1 cellular context compared by ENCODE assay signal in the genomic region with DNA sequence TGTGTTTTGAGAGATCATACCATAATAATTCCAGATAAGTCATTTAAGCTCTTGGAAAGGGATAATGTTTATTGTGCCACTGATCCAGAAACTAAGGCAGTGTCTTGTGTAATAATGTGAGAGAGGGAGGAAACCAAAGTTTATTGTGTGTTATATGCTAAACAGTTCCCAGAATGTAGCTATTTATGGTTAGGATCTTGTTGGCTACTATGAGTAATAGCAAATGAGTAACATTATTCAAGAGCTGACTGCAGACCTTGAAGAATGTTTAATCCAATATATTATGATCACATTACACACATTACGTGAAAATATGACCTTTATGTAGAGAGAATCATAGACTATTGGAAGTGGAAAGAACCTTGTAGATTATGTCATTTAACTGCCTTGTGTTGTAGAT.
TF ChIP-seq lines count a peak whose summit lies in the region.

No MANE protein-coding gene starts in this region.

TF ChIP-seq in H1, 55 proteins besides CTCF, POLR2A, EP300 and RAD21:
- TF ChIP-seq CBX8 (IDR thresholded peaks at IDR 0.05; ENCODE audit: borderline replicate concordance, low read depth, low read length): no peak
- no peak for TF ChIP-seq EGR1 (IDR thresholded peaks at IDR 0.05; ENCODE audit: borderline replicate concordance, low read depth, low read length)
- TF ChIP-seq CBX5 (IDR thresholded peaks at IDR 0.05; ENCODE audit: low read depth, low read length): no peak
- TF ChIP-seq SIX5 (IDR thresholded peaks at IDR 0.05; ENCODE audit: low read depth, low read length): no peak
- TF ChIP-seq, protein P1, sequence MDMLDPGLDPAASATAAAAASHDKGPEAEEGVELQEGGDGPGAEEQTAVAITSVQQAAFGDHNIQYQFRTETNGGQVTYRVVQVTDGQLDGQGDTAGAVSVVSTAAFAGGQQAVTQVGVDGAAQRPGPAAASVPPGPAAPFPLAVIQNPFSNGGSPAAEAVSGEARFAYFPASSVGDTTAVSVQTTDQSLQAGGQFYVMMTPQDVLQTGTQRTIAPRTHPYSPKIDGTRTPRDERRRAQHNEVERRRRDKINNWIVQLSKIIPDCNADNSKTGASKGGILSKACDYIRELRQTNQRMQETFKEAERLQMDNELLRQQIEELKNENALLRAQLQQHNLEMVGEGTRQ (IDR thresholded peaks at IDR 0.05; ENCODE audit: low read length): no peak
- TF ChIP-seq BRCA1 (IDR thresholded peaks at IDR 0.05; ENCODE audit: low read depth, low read length): no peak
- TF ChIP-seq NANOG (IDR thresholded peaks at IDR 0.05; ENCODE audit: insufficient read depth, low read depth, low read length, poor library complexity, severe bottlenecking): no peak
- TF ChIP-seq CREB1 (IDR thresholded peaks at IDR 0.05): no peak
- TF ChIP-seq FOSL1 (IDR thresholded peaks at IDR 0.05; ENCODE audit: insufficient read depth, low read depth, low read length): no peak
- TF ChIP-seq, protein P2, sequence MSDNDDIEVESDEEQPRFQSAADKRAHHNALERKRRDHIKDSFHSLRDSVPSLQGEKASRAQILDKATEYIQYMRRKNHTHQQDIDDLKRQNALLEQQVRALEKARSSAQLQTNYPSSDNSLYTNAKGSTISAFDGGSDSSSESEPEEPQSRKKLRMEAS (IDR thresholded peaks at IDR 0.05): no peak
- no peak for TF ChIP-seq SP4 (IDR thresholded peaks at IDR 0.05; ENCODE audit: low read length)
- TF ChIP-seq RNF2 (IDR thresholded peaks at IDR 0.05; ENCODE audit: borderline replicate concordance, low read depth, low read length, missing control alignments, poor library complexity, severe bottlenecking): no peak
- no peak for TF ChIP-seq POLR2AphosphoS5 (IDR thresholded peaks at IDR 0.05; ENCODE audit: low read depth, low read length)
- no peak for TF ChIP-seq PHF8 (conservative IDR thresholded peaks at IDR 0.05; ENCODE audit: low read depth, low read length)
- no peak for TF ChIP-seq HDAC6 (IDR thresholded peaks at IDR 0.05; ENCODE audit: low read depth, low read length)
- no peak for TF ChIP-seq TAF1 (IDR thresholded peaks at IDR 0.05; ENCODE audit: low read depth, low read length)
- TF ChIP-seq KDM5A (IDR thresholded peaks at IDR 0.05; ENCODE audit: low read length): no peak
- TF ChIP-seq CHD1 (IDR thresholded peaks at IDR 0.05; ENCODE audit: low read depth, low read length): no peak
TF ChIP-seq in H1: peak in this region for 0.
